10 cellular contexts compared by ENCODE assay signal in the genomic region with DNA sequence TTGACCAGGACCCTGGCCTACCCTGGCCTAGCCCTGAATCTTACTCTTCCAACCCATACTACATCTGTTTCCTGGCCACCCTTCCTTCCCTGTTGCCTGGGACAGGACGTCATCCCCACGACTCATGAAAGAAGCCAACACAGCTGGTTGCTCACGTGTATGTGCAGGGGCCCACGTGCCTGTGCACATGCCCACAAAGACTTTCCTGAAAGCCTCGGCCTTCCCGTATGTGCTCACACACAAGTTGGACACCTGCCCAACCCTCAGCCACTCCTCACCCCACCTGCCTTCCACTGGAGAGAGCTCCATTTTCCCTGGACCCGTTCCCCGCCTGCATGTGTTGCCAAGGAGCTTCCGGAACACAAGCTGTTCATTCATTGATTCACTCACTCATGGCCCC. TPM values are rescaled to one million over a fixed set of nuclear protein-coding genes. Genes with fewer than 3 reads are reported as not detected.
DNase-seq lines count a peak whose midpoint lies in the region; ATAC-seq lines count a peak whose summit lies in the region.
"Had no signal": no experiment of that assay in that cellular context is flagged by ENCODE, and none has a peak within 500 bp of the region (broad histone marks: within the 10 kb centered on the region; RNA-seq: fewer than 3 reads in every experiment).

No MANE protein-coding gene starts in this region.

- peak; percentile 53 for DNase-seq in Ammon's horn (ENCODE audit: low spot score)
- peak; percentile 88 for DNase-seq in NCI-H2029 treated with DMSO at 0.1 percent for 48 hours (lab: John Stamatoyannopoulos, UW)
- DNase-seq in cerebellum (ENCODE audit: low spot score), result peak; percentile 89
- no peak for DNase-seq in HUDEP-2 (lab: John Stamatoyannopoulos, UW; ENCODE audit: unreplicated experiment in 76 of 76)
- DNase-seq in stimulated activated CD8-positive, alpha-beta memory T cell treated with anti-CD3 and anti-CD28 coated beads, Interleukin-4, amount 100 ng/mL, for 48 hours, result no peak
- DNase-seq: amniotic stem cell, SIG-M5 had no signal

- no peak overlapping the region for H3K4me3 ChIP-seq in muscle layer of duodenum (ENCODE audit: low read depth in 1 of 2, low read length in 2 of 2)

- no peaks in the 10 kb centered on the region for H3K27me3 ChIP-seq in muscle layer of duodenum (ENCODE audit: low read depth, low read length)

- no peaks in the 10 kb centered on the region for H3K36me3 ChIP-seq in muscle layer of duodenum (ENCODE audit: control insufficient read depth in 1 of 2, insufficient read depth in 2 of 2, low read length in 2 of 2)

- ATAC-seq in HG03439 (IDR thresholded peaks at IDR 0.05; ENCODE audit: unreplicated experiment) (no peak), HG02884 (IDR thresholded peaks at IDR 0.05; ENCODE audit: unreplicated experiment) (no peak)

- no peaks in the 10 kb centered on the region for H3K9me3 ChIP-seq in muscle layer of duodenum (ENCODE audit: control insufficient read depth in 1 of 2, low read length in 2 of 2)

- H3K4me1 ChIP-seq in muscle layer of duodenum (ENCODE audit: control insufficient read depth in 1 of 2, insufficient read depth in 2 of 2, low read length in 2 of 2), result peaks cover 7 to 14% of the 10 kb centered on the region in 2 donors

- H3K27ac ChIP-seq in muscle layer of duodenum (ENCODE audit: low read length), result peak overlapping the region; percentile 48

RNA-seq across cellular contexts. Expression of gene PLXDC1, which starts 7.0 kb away (rescaled TPM):
- 14.6 TPM for total RNA-seq in cerebellum

RNA-seq across cellular contexts. Expression of gene ARL5C, which starts 21.5 kb away (rescaled TPM):
- total RNA-seq in cerebellum, result not detected

RNA-seq across cellular contexts. Expression of gene CACNB1, which starts 53.1 kb away (rescaled TPM):
- total RNA-seq in cerebellum, result 20.7 TPM

RNA-seq across cellular contexts. Expression of gene RPL19, which starts 55.7 kb away (rescaled TPM):
- total RNA-seq in cerebellum, result 493 TPM

Comparison
In these comparisons a context has a peak if more than half of its experiments do, and no peak if none do; other contexts are left out.
1. DNase-seq: peak in Ammon's horn (single experiment), NCI-H2029 treated with DMSO at 0.1 percent for 48 hours (single experiment) and cerebellum (single experiment); none in HUDEP-2 (0 of 76) and stimulated activated CD8-positive, alpha-beta memory T cell treated with anti-CD3 and anti-CD28 coated beads, Interleukin-4, amount 100 ng/mL, for 48 hours (single experiment).